Comparison of ENCODE assay signal across 8 cellular contexts in the genomic region with DNA sequence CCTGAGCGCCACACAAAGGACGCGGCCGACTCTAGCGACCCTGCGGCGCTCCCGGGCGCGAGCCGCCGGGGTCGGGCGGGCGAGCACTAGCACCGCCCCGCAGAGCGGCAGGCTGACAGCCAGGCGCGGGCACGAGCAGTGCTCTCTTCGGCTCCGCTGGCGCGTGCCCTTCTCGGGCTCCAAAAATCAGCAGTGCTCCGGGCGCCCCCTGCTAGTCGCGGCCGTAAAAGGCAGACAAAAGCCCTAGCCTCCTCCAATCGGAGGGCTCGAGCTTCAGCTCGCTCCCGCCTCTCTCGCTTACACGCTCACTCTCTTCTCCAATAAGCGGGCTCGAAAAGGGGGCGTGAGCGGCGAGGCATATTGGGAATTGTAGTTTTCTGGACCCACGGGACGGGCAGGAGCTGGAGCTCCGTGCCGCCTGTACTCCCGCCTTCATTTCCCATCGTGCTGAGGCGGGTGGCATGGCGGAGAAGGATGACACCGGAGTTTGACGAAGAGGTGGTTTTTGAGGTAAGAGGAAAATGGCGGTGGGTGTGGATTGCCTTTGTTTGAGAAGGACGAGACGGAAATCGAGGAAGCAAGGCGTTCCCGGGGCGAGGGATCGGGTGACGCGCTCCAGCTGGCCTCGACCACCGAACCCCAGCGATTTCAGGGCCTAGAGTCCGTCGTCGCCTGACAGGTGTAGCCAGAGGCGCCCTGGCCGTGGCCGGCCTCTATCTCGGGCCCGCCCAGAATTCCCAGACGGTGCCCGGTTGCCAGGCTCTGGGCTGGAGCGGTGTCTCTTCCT. TPM values are rescaled to one million over a fixed set of nuclear protein-coding genes. Genes with fewer than 3 reads are reported as not detected.
DNase-seq lines count a peak whose midpoint lies in the region; ATAC-seq, FAIRE-seq and TF ChIP-seq lines count a peak whose summit lies in the region.

A gene (minus strand): TSS at position 91 of the 787 bp plus-strand sequence. CDS start 227 bp downstream, outside the sequence.
A gene with protein sequence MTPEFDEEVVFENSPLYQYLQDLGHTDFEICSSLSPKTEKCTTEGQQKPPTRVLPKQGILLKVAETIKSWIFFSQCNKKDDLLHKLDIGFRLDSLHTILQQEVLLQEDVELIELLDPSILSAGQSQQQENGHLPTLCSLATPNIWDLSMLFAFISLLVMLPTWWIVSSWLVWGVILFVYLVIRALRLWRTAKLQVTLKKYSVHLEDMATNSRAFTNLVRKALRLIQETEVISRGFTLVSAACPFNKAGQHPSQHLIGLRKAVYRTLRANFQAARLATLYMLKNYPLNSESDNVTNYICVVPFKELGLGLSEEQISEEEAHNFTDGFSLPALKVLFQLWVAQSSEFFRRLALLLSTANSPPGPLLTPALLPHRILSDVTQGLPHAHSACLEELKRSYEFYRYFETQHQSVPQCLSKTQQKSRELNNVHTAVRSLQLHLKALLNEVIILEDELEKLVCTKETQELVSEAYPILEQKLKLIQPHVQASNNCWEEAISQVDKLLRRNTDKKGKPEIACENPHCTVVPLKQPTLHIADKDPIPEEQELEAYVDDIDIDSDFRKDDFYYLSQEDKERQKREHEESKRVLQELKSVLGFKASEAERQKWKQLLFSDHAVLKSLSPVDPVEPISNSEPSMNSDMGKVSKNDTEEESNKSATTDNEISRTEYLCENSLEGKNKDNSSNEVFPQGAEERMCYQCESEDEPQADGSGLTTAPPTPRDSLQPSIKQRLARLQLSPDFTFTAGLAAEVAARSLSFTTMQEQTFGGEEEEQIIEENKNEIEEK (plus strand): TSS at position 431 of the 787 bp plus-strand sequence. CDS start 44 bp downstream, at position 475.

- peak; percentile 58 for FAIRE-seq in bronchial epithelial cell (lab: Jason Lieb, UNC)

- H3K36me3 ChIP-seq in WERI-Rb-1: peaks cover 7% of the 10 kb centered on the region
- H3K36me3 ChIP-seq in bronchial epithelial cell (ENCODE audit: control insufficient read depth, insufficient read depth, low read length): no peaks in the 10 kb centered on the region
- H3K36me3 ChIP-seq in iPS-20b (ENCODE audit: insufficient read depth, low read depth, low read length): no peaks in the 10 kb centered on the region

- H3K9ac ChIP-seq in iPS-20b (ENCODE audit: low read depth, low read length): peak within 1 kb of the TSS; percentile 94

- TF ChIP-seq CTCF in AG04450 (IDR thresholded peaks at IDR 0.05; ENCODE audit: low read depth, low read length): peak; percentile 60
- peak; percentile 51 for TF ChIP-seq CTCF in WERI-Rb-1 (IDR thresholded peaks at IDR 0.05; ENCODE audit: low read depth, low read length)
- TF ChIP-seq CTCF in bronchial epithelial cell (IDR thresholded peaks at IDR 0.05; ENCODE audit: insufficient read depth, low read length, severe bottlenecking): peak; percentile 71

- CTCF ChIA-PET in AG04450 (lab: Charles Lee): interaction anchor here (0.6 to 3.3 kb wide), 16 partner anchors 8 to 321 kb away, joined by 3 to 26 read pairs (median 3); a partner anchor contains a TSS

- H3K27ac ChIP-seq in AG04450 (ENCODE audit: low read depth, low read length) (peak within 1 kb of the TSS; percentile 85), WERI-Rb-1 (peak within 1 kb of the TSS; percentile 90), iPS-20b (ENCODE audit: low read length) (peak within 1 kb of the TSS; percentile 69), skin epidermis (peak within 1 kb of the TSS; percentile 66 to 97 (median 94))

- DNase-seq in AG04450 (ENCODE audit: low read depth, low spot score) (peak; percentile 98), NCI-H2196 (lab: John Stamatoyannopoulos, UW; ENCODE audit: unreplicated experiment) (peak; percentile 99), WERI-Rb-1 (peak; percentile 99), bronchial epithelial cell (ENCODE audit: low read depth) (peak; percentile 97)

- peaks cover 16% of the 10 kb centered on the region; the same call in 1 of the 2 replicates for H3K4me1 ChIP-seq in iPS-20b (ENCODE audit: insufficient read depth, low read length)

- POLR2A ChIA-PET in AG04450 (lab: Yijun Ruan, JAX): interaction anchor here (0.6 to 1.6 kb wide), 9 partner anchors 12 to 145 kb away, joined by 3 to 6 read pairs (median 4); no protein-coding TSS in a partner anchor

- H3K4me3 ChIP-seq in AG04450 (ENCODE audit: low read depth, low read length): peak within 1 kb of the TSS; percentile 92
- peak within 1 kb of the TSS; percentile 98 for H3K4me3 ChIP-seq in WERI-Rb-1 (ENCODE audit: low read depth, low read length)
- peak within 1 kb of the TSS; percentile 82 for H3K4me3 ChIP-seq in bronchial epithelial cell (ENCODE audit: low read depth, low read length)
- H3K4me3 ChIP-seq in iPS-20b (ENCODE audit: low read length): peak within 1 kb of the TSS; percentile 94
- peak within 1 kb of the TSS; percentile 60 to 96 (median 77) for H3K4me3 ChIP-seq in skin epidermis

- H3K9me3 ChIP-seq in AG04450 (ENCODE audit: control insufficient read depth, insufficient read depth, low read length): peaks cover 2% of the 10 kb centered on the region; the same call in 1 of the 2 replicates
- no peaks in the 10 kb centered on the region for H3K9me3 ChIP-seq in WERI-Rb-1 (ENCODE audit: severe bottlenecking)
- H3K9me3 ChIP-seq in iPS-20b (ENCODE audit: insufficient read depth, low read depth, low read length): no peaks in the 10 kb centered on the region

- H3K27me3 ChIP-seq in AG04450 (ENCODE audit: control insufficient read depth, insufficient read depth, low read length): no peaks in the 10 kb centered on the region
- no peaks in the 10 kb centered on the region for H3K27me3 ChIP-seq in WERI-Rb-1 (ENCODE audit: insufficient read depth, low read depth, severe bottlenecking)
- no peaks in the 10 kb centered on the region for H3K27me3 ChIP-seq in bronchial epithelial cell (ENCODE audit: control insufficient read depth, insufficient read depth, low read length)
- H3K27me3 ChIP-seq in iPS-20b (ENCODE audit: insufficient read depth, low read length): no peaks in the 10 kb centered on the region

- ATAC-seq in GM18870 (IDR thresholded peaks at IDR 0.05; ENCODE audit: unreplicated experiment) (peak; percentile 92), HG03135 (IDR thresholded peaks at IDR 0.05; ENCODE audit: unreplicated experiment) (peak; percentile 95)

RNA-seq across cellular contexts. Expression of the first gene that starts in this region (rescaled TPM):
- polyA plus RNA-seq in AG04450 (2011; rRNA removed): 7.1 and 10.2 TPM in 2 replicates
- polyA minus RNA-seq in AG04450 (2011; rRNA and poly(A)+ RNA removed): 13.1 and 20.9 TPM in 2 replicates
- total RNA-seq in bronchial epithelial cell: 13.2 and 13.3 TPM in 2 replicates

RNA-seq across cellular contexts. Expression of the second gene that starts in this region (rescaled TPM):
- polyA plus RNA-seq in AG04450 (2011; rRNA removed): 108 and 143 TPM in 2 replicates
- polyA minus RNA-seq in AG04450 (2011; rRNA and poly(A)+ RNA removed): 103 and 120 TPM in 2 replicates
- 57.4 and 66.2 TPM in 2 replicates for total RNA-seq in bronchial epithelial cell

Comparison
In these comparisons a context has a peak if more than half of its experiments do, and no peak if none do; other contexts are left out.
1. Peak in every context shown above with its lines: DNase-seq, ATAC-seq, H3K4me3 ChIP-seq and H3K27ac ChIP-seq.